In the genomic region with DNA sequence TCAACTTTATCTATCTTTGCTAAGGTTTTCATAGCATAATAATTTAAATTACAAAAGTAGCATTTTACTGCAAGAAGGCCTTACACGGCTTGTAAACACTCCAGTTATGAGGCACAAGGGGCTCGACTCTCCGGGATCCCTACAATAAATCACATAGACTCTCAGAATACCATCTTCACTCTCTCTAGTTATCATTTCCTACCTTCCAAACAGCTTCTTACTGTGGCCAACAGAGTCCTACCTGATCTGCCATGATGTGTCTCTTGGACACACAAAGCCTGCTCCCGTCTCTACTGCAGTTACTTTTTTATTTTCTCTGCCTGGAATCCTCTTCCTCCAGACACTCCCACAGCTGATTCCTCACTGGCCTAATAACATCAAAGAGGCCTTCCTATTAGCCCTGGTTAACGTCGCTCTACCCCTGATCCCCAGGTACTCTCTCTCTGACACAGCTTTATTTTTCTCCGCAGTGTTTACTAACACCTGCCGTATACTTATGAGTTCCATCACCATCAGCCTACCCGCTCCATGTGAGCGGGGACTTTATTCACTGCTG, we compare ENCODE assay signal across 12 cellular contexts.
DNase-seq lines count a peak whose midpoint lies in the region; ATAC-seq and TF ChIP-seq lines count a peak whose summit lies in the region.
"Had no signal": no experiment of that assay in that cellular context is flagged by ENCODE, and none has a peak within 500 bp of the region (broad histone marks: within the 10 kb centered on the region; RNA-seq: fewer than 3 reads in every experiment).

No MANE protein-coding gene starts in this region.

- H3K9me3 Mint-ChIP-seq in T-helper 2 cell treated with Interferon-gamma antibody and Interleukin-4, amounts not matched to agents 5 μg/mL and 100 μg/mL, for 36 hours = no peaks in the 10 kb centered on the region
- peaks cover 33% of the 10 kb centered on the region for H3K9me3 Mint-ChIP-seq in nephron progenitor cell

- H2AFZ ChIP-seq in OCI-LY3 (ENCODE audit: low read depth, low read length) = no peak overlapping the region

- H3K4me3 ChIP-seq in OCI-LY3 (ENCODE audit: low read length) (peak overlapping the region; percentile 61), astrocyte of the spinal cord (ENCODE audit: low read depth, low read length) (no peak overlapping the region)
- H3K4me3 ChIP-seq: A549 had no signal

- POLR2A ChIA-PET in RWPE1 (lab: Yijun Ruan, JAX; ENCODE audit: low non-redundant PET) = no interaction called here

- H4K20me1 ChIP-seq in OCI-LY3 (ENCODE audit: insufficient read depth, low read length) = peaks cover 8% of the 10 kb centered on the region

- H3K27me3 ChIP-seq in OCI-LY3 (ENCODE audit: low read depth, low read length) = no peaks in the 10 kb centered on the region

- no peak for ATAC-seq in HG02938 (IDR thresholded peaks at IDR 0.05; ENCODE audit: unreplicated experiment)
- ATAC-seq in GM19452 (IDR thresholded peaks at IDR 0.05; ENCODE audit: unreplicated experiment) = no peak
- ATAC-seq: A549 had no signal

- TF ChIP-seq CTCF in OCI-LY3 (IDR thresholded peaks at IDR 0.05; ENCODE audit: low read depth, low read length) (no peak), astrocyte of the spinal cord (IDR thresholded peaks at IDR 0.05; ENCODE audit: low read depth, low read length) (no peak), nephron progenitor cell (IDR thresholded peaks at IDR 0.05) (no peak), RWPE1 (conservative IDR thresholded peaks at IDR 0.05; ENCODE audit: low read depth) (no peak)

- H3K27ac ChIP-seq in OCI-LY3 (ENCODE audit: low read length) = peak overlapping the region; percentile 96
- H3K27ac ChIP-seq in RWPE1 = no peak overlapping the region

- H3K4me1 ChIP-seq in OCI-LY3 (ENCODE audit: low read length) = peaks cover 89% of the 10 kb centered on the region

- peaks cover 70% of the 10 kb centered on the region for H3K4me1 Mint-ChIP-seq in T-helper 2 cell treated with Interferon-gamma antibody and Interleukin-4, amounts not matched to agents 5 μg/mL and 100 μg/mL, for 36 hours (ENCODE audit: low read depth)
- H3K4me1 Mint-ChIP-seq in nephron progenitor cell = peaks cover 51% of the 10 kb centered on the region

- H3K27ac Mint-ChIP-seq in T-helper 2 cell treated with Interferon-gamma antibody and Interleukin-4, amounts not matched to agents 5 μg/mL and 100 μg/mL, for 36 hours = peak overlapping the region; percentile 77
- peak overlapping the region; percentile 30 for H3K27ac Mint-ChIP-seq in nephron progenitor cell

- H3K36me3 Mint-ChIP-seq in T-helper 2 cell treated with Interferon-gamma antibody and Interleukin-4, amounts not matched to agents 5 μg/mL and 100 μg/mL, for 36 hours (ENCODE audit: low read depth) = peaks cover 56% of the 10 kb centered on the region
- H3K36me3 Mint-ChIP-seq in nephron progenitor cell (ENCODE audit: low read depth) = peaks cover 20% of the 10 kb centered on the region

- peak overlapping the region; percentile 85 for H3K4me2 ChIP-seq in OCI-LY3 (ENCODE audit: low read length)
- H3K4me2 ChIP-seq: A549 had no signal

- in situ Hi-C loops in astrocyte of the spinal cord (cut with HindIII; ENCODE audit: low sequenced_read_pairs) = no loop called here

- peak overlapping the region; percentile 74 for H3K9ac ChIP-seq in OCI-LY3 (ENCODE audit: low read length)

- H3K27me3 Mint-ChIP-seq in T-helper 2 cell treated with Interferon-gamma antibody and Interleukin-4, amounts not matched to agents 5 μg/mL and 100 μg/mL, for 36 hours (ENCODE audit: low read depth) = no peaks in the 10 kb centered on the region
- H3K27me3 Mint-ChIP-seq in nephron progenitor cell (ENCODE audit: low read depth, poor library complexity) = no peaks in the 10 kb centered on the region

- no peaks in the 10 kb centered on the region for H3K9me3 ChIP-seq in OCI-LY3 (ENCODE audit: insufficient read depth, low read length)
- H3K9me3 ChIP-seq: A549 had no signal

- CTCF ChIA-PET in RWPE1 (lab: Yijun Ruan, JAX) = interaction anchor here (0.6 kb wide), 1 partner anchor 438 kb away, joined by 5 read pairs; no protein-coding TSS in a partner anchor

- peaks cover 85% of the 10 kb centered on the region for H3K79me2 ChIP-seq in OCI-LY3 (ENCODE audit: low read length)

- H3K4me3 Mint-ChIP-seq in T-helper 2 cell treated with Interferon-gamma antibody and Interleukin-4, amounts not matched to agents 5 μg/mL and 100 μg/mL, for 36 hours = peak overlapping the region; percentile 65
- H3K4me3 Mint-ChIP-seq in nephron progenitor cell = no peak overlapping the region

- no peak for DNase-seq in T-helper 2 cell treated with Interferon-gamma antibody and Interleukin-4, amounts not matched to agents 5 μg/mL and 100 μg/mL, for 36 hours (ENCODE audit: low spot score)
- no peak for DNase-seq in T-helper 2 cell
- DNase-seq in astrocyte of the spinal cord (ENCODE audit: low read depth, low spot score) = peak; percentile 10
- DNase-seq in nephron progenitor cell = no peak
- no peak for DNase-seq in RWPE1 (ENCODE audit: low spot score)
- DNase-seq: activated CD4-positive, CD25-positive, alpha-beta regulatory T cell; NCI-H2029 treated with DMSO at 0.1 percent for 48 hours; stimulated activated CD4-positive, alpha-beta T cell treated with anti-CD3 and anti-CD28 coated beads, Interleukin-12 subunit alpha, Interleukin-12 subunit beta, amount 100 ng/mL, for 4 hours had no signal

- peaks cover 38% of the 10 kb centered on the region for H3K36me3 ChIP-seq in OCI-LY3 (replicated peaks; ENCODE audit: low read depth, low read length)
